Comparison of ENCODE assay signal across 2 cellular contexts in genomic region chr12:125549836-125550235, GRCh38.
TF ChIP-seq lines count a peak whose summit lies in the region.

No MANE protein-coding gene starts in this region.

TF ChIP-seq in IMR-90, 13 proteins besides CTCF, POLR2A, EP300 and RAD21 (continued from another document):
- TF ChIP-seq MXI1 (IDR thresholded peaks at IDR 0.05; ENCODE audit: borderline replicate concordance, low read depth, low read length) (no peak), CHD1 (IDR thresholded peaks at IDR 0.05; ENCODE audit: low read depth, low read length) (no peak), MAFK (IDR thresholded peaks at IDR 0.05; ENCODE audit: low read depth, low read length) (no peak), NFE2L2 (IDR thresholded peaks at IDR 0.05; ENCODE audit: low read depth, low read length) (no peak), RFX5 (IDR thresholded peaks at IDR 0.05; ENCODE audit: low read depth, low read length) (no peak), FOS (IDR thresholded peaks at IDR 0.05; ENCODE audit: low read depth, low read length) (no peak)

TF ChIP-seq in WTC11, 78 proteins besides CTCF, POLR2A, EP300 and RAD21 (continued from another document):
- TF ChIP-seq, protein P1, sequence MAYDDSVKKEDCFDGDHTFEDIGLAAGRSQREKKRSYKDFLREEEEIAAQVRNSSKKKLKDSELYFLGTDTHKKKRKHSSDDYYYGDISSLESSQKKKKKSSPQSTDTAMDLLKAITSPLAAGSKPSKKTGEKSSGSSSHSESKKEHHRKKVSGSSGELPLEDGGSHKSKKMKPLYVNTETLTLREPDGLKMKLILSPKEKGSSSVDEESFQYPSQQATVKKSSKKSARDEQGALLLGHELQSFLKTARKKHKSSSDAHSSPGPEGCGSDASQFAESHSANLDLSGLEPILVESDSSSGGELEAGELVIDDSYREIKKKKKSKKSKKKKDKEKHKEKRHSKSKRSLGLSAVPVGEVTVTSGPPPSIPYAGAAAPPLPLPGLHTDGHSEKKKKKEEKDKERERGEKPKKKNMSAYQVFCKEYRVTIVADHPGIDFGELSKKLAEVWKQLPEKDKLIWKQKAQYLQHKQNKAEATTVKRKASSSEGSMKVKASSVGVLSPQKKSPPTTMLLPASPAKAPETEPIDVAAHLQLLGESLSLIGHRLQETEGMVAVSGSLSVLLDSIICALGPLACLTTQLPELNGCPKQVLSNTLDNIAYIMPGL (CRISPR knock-in tag; IDR thresholded peaks at IDR 0.05) = no peak
- TF ChIP-seq, protein P2, sequence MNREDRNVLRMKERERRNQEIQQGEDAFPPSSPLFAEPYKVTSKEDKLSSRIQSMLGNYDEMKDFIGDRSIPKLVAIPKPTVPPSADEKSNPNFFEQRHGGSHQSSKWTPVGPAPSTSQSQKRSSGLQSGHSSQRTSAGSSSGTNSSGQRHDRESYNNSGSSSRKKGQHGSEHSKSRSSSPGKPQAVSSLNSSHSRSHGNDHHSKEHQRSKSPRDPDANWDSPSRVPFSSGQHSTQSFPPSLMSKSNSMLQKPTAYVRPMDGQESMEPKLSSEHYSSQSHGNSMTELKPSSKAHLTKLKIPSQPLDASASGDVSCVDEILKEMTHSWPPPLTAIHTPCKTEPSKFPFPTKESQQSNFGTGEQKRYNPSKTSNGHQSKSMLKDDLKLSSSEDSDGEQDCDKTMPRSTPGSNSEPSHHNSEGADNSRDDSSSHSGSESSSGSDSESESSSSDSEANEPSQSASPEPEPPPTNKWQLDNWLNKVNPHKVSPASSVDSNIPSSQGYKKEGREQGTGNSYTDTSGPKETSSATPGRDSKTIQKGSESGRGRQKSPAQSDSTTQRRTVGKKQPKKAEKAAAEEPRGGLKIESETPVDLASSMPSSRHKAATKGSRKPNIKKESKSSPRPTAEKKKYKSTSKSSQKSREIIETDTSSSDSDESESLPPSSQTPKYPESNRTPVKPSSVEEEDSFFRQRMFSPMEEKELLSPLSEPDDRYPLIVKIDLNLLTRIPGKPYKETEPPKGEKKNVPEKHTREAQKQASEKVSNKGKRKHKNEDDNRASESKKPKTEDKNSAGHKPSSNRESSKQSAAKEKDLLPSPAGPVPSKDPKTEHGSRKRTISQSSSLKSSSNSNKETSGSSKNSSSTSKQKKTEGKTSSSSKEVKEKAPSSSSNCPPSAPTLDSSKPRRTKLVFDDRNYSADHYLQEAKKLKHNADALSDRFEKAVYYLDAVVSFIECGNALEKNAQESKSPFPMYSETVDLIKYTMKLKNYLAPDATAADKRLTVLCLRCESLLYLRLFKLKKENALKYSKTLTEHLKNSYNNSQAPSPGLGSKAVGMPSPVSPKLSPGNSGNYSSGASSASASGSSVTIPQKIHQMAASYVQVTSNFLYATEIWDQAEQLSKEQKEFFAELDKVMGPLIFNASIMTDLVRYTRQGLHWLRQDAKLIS (CRISPR knock-in tag; IDR thresholded peaks at IDR 0.05; ENCODE audit: borderline replicate concordance) = no peak
- TF ChIP-seq, protein P3, sequence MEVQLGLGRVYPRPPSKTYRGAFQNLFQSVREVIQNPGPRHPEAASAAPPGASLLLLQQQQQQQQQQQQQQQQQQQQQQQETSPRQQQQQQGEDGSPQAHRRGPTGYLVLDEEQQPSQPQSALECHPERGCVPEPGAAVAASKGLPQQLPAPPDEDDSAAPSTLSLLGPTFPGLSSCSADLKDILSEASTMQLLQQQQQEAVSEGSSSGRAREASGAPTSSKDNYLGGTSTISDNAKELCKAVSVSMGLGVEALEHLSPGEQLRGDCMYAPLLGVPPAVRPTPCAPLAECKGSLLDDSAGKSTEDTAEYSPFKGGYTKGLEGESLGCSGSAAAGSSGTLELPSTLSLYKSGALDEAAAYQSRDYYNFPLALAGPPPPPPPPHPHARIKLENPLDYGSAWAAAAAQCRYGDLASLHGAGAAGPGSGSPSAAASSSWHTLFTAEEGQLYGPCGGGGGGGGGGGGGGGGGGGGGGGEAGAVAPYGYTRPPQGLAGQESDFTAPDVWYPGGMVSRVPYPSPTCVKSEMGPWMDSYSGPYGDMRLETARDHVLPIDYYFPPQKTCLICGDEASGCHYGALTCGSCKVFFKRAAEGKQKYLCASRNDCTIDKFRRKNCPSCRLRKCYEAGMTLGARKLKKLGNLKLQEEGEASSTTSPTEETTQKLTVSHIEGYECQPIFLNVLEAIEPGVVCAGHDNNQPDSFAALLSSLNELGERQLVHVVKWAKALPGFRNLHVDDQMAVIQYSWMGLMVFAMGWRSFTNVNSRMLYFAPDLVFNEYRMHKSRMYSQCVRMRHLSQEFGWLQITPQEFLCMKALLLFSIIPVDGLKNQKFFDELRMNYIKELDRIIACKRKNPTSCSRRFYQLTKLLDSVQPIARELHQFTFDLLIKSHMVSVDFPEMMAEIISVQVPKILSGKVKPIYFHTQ (CRISPR knock-in tag; IDR thresholded peaks at IDR 0.05) = no peak
- TF ChIP-seq ZNF317 (CRISPR knock-in tag; IDR thresholded peaks at IDR 0.05; ENCODE audit: borderline replicate concordance, low read depth) (no peak), ESRRA (CRISPR knock-in tag; IDR thresholded peaks at IDR 0.05; ENCODE audit: borderline replicate concordance) (no peak), ZNF512 (CRISPR knock-in tag; IDR thresholded peaks at IDR 0.05; ENCODE audit: borderline replicate concordance) (no peak), CDX4 (CRISPR knock-in tag; IDR thresholded peaks at IDR 0.05; ENCODE audit: borderline replicate concordance) (no peak), TP53 (CRISPR knock-in tag; IDR thresholded peaks at IDR 0.05) (no peak), FOXP1 (CRISPR knock-in tag; IDR thresholded peaks at IDR 0.05; ENCODE audit: borderline replicate concordance) (no peak), MXD4 (CRISPR knock-in tag; IDR thresholded peaks at IDR 0.05; ENCODE audit: borderline replicate concordance) (no peak)
- TF ChIP-seq, protein P4, sequence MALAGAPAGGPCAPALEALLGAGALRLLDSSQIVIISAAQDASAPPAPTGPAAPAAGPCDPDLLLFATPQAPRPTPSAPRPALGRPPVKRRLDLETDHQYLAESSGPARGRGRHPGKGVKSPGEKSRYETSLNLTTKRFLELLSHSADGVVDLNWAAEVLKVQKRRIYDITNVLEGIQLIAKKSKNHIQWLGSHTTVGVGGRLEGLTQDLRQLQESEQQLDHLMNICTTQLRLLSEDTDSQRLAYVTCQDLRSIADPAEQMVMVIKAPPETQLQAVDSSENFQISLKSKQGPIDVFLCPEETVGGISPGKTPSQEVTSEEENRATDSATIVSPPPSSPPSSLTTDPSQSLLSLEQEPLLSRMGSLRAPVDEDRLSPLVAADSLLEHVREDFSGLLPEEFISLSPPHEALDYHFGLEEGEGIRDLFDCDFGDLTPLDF (CRISPR knock-in tag; IDR thresholded peaks at IDR 0.05) = no peak
TF ChIP-seq in WTC11: peak in this region for 0.
